24 cellular contexts compared by ENCODE assay signal in the genomic region with DNA sequence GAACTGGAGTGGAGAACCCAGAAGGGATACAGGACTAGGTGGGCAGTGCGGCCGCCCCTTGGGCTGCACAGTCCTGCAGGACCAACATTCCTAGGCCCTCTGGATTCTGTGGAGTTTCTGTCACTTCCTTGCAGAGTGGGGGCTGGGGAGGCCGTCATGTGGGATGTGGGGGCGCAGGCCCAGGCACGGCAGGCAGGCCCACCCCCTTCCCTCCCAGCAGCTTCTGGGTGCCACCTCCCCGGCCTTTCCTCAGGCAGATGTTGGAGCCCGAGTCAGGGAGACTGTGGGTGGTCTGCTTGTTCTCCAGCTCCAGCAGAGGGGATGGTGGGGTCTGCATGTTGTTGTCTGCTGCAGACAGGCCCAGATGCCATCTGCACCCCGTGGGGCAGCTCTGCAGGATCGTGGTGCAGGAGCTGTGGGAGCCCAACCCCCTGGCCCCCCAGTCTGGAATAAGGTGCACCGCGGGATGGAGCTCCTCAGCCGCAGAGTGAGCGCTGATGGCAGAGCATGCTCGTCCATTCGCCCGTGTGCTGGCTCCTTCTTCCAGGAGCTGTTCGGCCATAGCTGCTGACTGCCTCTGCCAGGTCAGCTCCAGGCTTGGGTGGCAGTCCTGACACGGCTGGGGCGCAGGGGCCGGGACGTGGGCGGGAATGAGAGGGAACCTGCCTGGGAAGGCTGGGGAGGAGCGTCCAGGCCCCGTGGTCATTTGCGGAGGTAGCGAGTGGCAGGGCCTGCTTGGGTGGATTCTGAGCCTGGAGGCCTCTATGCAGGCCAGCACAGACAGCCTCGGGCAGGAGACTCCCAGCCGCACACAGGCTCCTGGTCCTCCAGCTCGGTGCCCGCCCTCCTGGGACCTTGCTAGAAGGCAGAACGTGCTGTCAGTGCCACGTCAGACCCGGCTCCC. TPM values are rescaled to one million over a fixed set of nuclear protein-coding genes. Genes with fewer than 3 reads are reported as not detected.
"Had no signal": no experiment of that assay in that cellular context is flagged by ENCODE, and none has a peak within 500 bp of the region (broad histone marks: within the 10 kb centered on the region; RNA-seq: fewer than 3 reads in every experiment).

No MANE protein-coding gene starts in this region.

- H3K27ac Mint-ChIP-seq: activated CD8-positive, alpha-beta T cell treated with anti-CD3 and anti-CD28 coated beads, Interleukin-2, amount 10 ng/mL, durations not matched to agents 7 days and 5 days; activated naive CD4-positive, alpha-beta T cell treated with anti-CD3 and anti-CD28 coated beads, Interleukin-2, amount 10 ng/mL, durations not matched to agents 7 days and 5 days had no signal

- H3K4me3 ChIP-seq: coronary artery, left ventricle myocardium inferior, spleen, tibial artery, vagina had no signal

- H3K36me3 ChIP-seq: left ventricle myocardium inferior, tibial artery, vagina had no signal

- H3K27ac ChIP-seq: coronary artery, left ventricle myocardium inferior, spleen, tibial artery, vagina had no signal

- H3K4me3 Mint-ChIP-seq: activated CD4-positive, alpha-beta T cell treated with anti-CD3 and anti-CD28 coated beads, Interleukin-2, amount 10 ng/mL, durations not matched to agents 24 days and 14 days; activated CD8-positive, alpha-beta T cell treated with anti-CD3 and anti-CD28 coated beads, Interleukin-2, amount 10 ng/mL, durations not matched to agents 7 days and 5 days; activated naive CD4-positive, alpha-beta T cell treated with anti-CD3 and anti-CD28 coated beads, Interleukin-2, amount 10 ng/mL, durations not matched to agents 7 days and 5 days; activated naive CD8-positive, alpha-beta T cell treated with anti-CD3 and anti-CD28 coated beads, Interleukin-2, amount 50 U/mL, for 24 hours; activated T-cell treated with anti-CD3 and anti-CD28 coated beads, Interleukin-2, amount 50 U/mL, for 4 hours had no signal

- DNase-seq: activated CD4-positive, alpha-beta T cell treated with anti-CD3 and anti-CD28 coated beads, Interleukin-2, amount 10 ng/mL, durations not matched to agents 24 days and 14 days; activated CD8-positive, alpha-beta T cell treated with anti-CD3 and anti-CD28 coated beads, Interleukin-2, amount 10 ng/mL, durations not matched to agents 7 days and 5 days; activated naive CD4-positive, alpha-beta T cell treated with anti-CD3 and anti-CD28 coated beads, Interleukin-2, amount 10 ng/mL, durations not matched to agents 7 days and 5 days; activated naive CD8-positive, alpha-beta T cell treated with anti-CD3 and anti-CD28 coated beads, Interleukin-2, amount 50 U/mL, for 24 hours; activated T-cell treated with anti-CD3 and anti-CD28 coated beads, Interleukin-2, amount 50 U/mL, for 4 hours; anterior cingulate cortex; foreskin melanocyte; glutamatergic neuron; hippocampal formation; kidney; left ventricle myocardium inferior; retina; spleen; stimulated activated naive B cell treated with anti-CD40 and anti-IgM and Interleukin-4, amounts not matched to agents 10 μg/mL and 1 μg/mL and 100 μg/mL, for 72 hours; T-helper 9 cell; tibial artery had no signal

- H3K9me3 ChIP-seq: left ventricle myocardium inferior, spleen, tibial artery, vagina had no signal

- ATAC-seq: activated CD8-positive, alpha-beta T cell treated with anti-CD3 and anti-CD28 coated beads, Interleukin-2, amount 10 ng/mL, durations not matched to agents 7 days and 5 days; activated naive CD8-positive, alpha-beta T cell treated with anti-CD3 and anti-CD28 coated beads, Interleukin-2, amount 50 U/mL, for 24 hours; activated T-cell treated with anti-CD3 and anti-CD28 coated beads, Interleukin-2, amount 50 U/mL, for 4 hours had no signal

- H3K9me3 Mint-ChIP-seq: activated CD4-positive, alpha-beta T cell treated with anti-CD3 and anti-CD28 coated beads, Interleukin-2, amount 10 ng/mL, durations not matched to agents 24 days and 14 days; activated naive CD4-positive, alpha-beta T cell treated with anti-CD3 and anti-CD28 coated beads, Interleukin-2, amount 10 ng/mL, durations not matched to agents 7 days and 5 days; activated naive CD8-positive, alpha-beta T cell treated with anti-CD3 and anti-CD28 coated beads, Interleukin-2, amount 50 U/mL, for 24 hours; activated T-cell treated with anti-CD3 and anti-CD28 coated beads, Interleukin-2, amount 50 U/mL, for 4 hours; stimulated activated naive B cell treated with anti-CD40 and anti-IgM and Interleukin-4, amounts not matched to agents 10 μg/mL and 1 μg/mL and 100 μg/mL, for 72 hours had no signal

RNA-seq across cellular contexts. Expression of a gene that starts 18.1 kb away (rescaled TPM):
- polyA plus RNA-seq: neural cell had no signal

RNA-seq across cellular contexts. Expression of a gene that starts 36.2 kb away (rescaled TPM):
- total RNA-seq: activated CD4-positive, alpha-beta T cell treated with anti-CD3 and anti-CD28 coated beads, Interleukin-2, amount 10 ng/mL, durations not matched to agents 24 days and 14 days; activated CD8-positive, alpha-beta T cell treated with anti-CD3 and anti-CD28 coated beads, Interleukin-2, amount 10 ng/mL, durations not matched to agents 7 days and 5 days; activated T-cell treated with anti-CD3 and anti-CD28 coated beads, Interleukin-2, amount 50 U/mL, for 4 hours; epithelial cell of proximal tubule; kidney; left ventricle myocardium inferior; mononuclear cell; omental fat pad; posterior vena cava; spleen; subcutaneous adipose tissue; vagina had no signal
- polyA plus RNA-seq: neural cell, spleen had no signal
